ENCODE assay signal across 8 cellular contexts in the genomic region with DNA sequence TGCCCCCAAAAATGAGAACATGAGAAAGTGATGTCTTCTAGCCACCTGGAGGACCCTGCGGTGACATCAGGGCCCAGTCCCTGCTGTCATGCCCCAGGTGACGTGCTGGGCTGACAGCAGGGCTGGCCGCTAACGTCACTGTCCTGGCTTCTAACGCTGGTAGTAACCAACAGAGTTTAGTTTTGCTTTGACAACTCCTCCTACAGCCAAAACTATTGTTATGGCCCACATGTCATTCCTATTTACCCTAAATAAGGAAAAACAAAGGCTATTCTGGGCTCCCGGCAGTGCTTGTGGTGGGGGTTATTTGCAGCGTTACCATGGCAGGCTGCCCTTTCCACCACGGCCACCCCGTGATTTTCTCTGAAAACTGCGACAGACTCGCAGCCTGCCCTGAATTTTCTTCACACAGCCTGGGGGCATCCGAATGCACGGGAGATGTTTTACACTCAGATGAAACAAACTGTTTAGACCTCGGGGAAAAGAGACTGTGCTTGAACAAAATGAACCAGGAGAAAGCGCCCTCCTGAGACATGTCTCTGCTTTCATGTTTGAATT.
A peak's percentile ranks its signal among the peaks of the same experiment; 100 is the strongest.
DNase-seq lines count a peak whose midpoint lies in the region; ATAC-seq lines count a peak whose summit lies in the region.

No MANE protein-coding gene starts in this region.

- H3K27me3 ChIP-seq in adipocyte (replicated peaks; ENCODE audit: control insufficient read depth, insufficient read depth, low read length), result peaks cover 26% of the 10 kb centered on the region

- H3K36me3 ChIP-seq in adipocyte (ENCODE audit: control insufficient read depth, insufficient read depth, low read length, severe bottlenecking), result no peaks in the 10 kb centered on the region

- DNase-seq in NCI-H146 (lab: John Stamatoyannopoulos, UW), result peak; percentile 23
- no peak for DNase-seq in NCI-H146 treated with DMSO at 0.1 percent for 48 hours (lab: John Stamatoyannopoulos, UW; ENCODE audit: unreplicated experiment)
- DNase-seq in adipocyte (ENCODE audit: low read depth), result peak; percentile 52
- DNase-seq in hepatic stellate cell (ENCODE audit: low spot score), result peak; percentile 40
- DNase-seq in skeletal muscle cell (ENCODE audit: low read depth), result no peak
- no peak for DNase-seq in NCI-H345 (lab: John Stamatoyannopoulos, UW)
- DNase-seq in cortex of kidney (lab: John Stamatoyannopoulos, UW), result no peak

- ATAC-seq in HG03378 (IDR thresholded peaks at IDR 0.05; ENCODE audit: unreplicated experiment), result peak; percentile 24

- H3K4me1 ChIP-seq in adipocyte (ENCODE audit: control insufficient read depth, insufficient read depth, low read length), result peaks cover 16% of the 10 kb centered on the region

- peak overlapping the region; percentile 73 for H3K4me3 ChIP-seq in adipocyte (ENCODE audit: low read length)
- peak overlapping the region; percentile 20 for H3K4me3 ChIP-seq in skeletal muscle cell (ENCODE audit: low read depth, low read length)

- H3K9me3 ChIP-seq in adipocyte (ENCODE audit: control insufficient read depth, low read length), result no peaks in the 10 kb centered on the region

- H3K9ac ChIP-seq in adipocyte (ENCODE audit: low read length), result peak overlapping the region; percentile 38

Comparison
In these comparisons a context has a peak if more than half of its experiments do, and no peak if none do; other contexts are left out.
1. DNase-seq: peak in NCI-H146 (single experiment), adipocyte (single experiment) and hepatic stellate cell (single experiment); none in NCI-H146 treated with DMSO at 0.1 percent for 48 hours (single experiment), skeletal muscle cell (single experiment), NCI-H345 (single experiment) and cortex of kidney (single experiment).